Comparison of ENCODE assay signal across 1 cellular context in genomic region chr2:108916397-108917077, GRCh38.
TF ChIP-seq lines count a peak whose summit lies in the region.

No MANE protein-coding gene starts in this region.

TF ChIP-seq in SK-N-SH, 30 proteins besides CTCF, POLR2A, EP300 and RAD21 (continued from another document):
- TF ChIP-seq YY1 (IDR thresholded peaks at IDR 0.05; ENCODE audit: low read depth) (no peak), JUND (IDR thresholded peaks at IDR 0.05) (no peak), PBX3 (IDR thresholded peaks at IDR 0.05) (no peak), RXRA (IDR thresholded peaks at IDR 0.05; ENCODE audit: borderline replicate concordance, low read depth) (no peak), TEAD4 (IDR thresholded peaks at IDR 0.05; ENCODE audit: borderline replicate concordance, insufficient read depth) (no peak), USF2 (IDR thresholded peaks at IDR 0.05; ENCODE audit: borderline replicate concordance, low read depth, low read length) (no peak), FOXJ3 (CRISPR knock-in tag; IDR thresholded peaks at IDR 0.05) (no peak), SIN3A (IDR thresholded peaks at IDR 0.05; ENCODE audit: borderline replicate concordance, low read depth, low read length) (no peak)
